In genomic region chr3:124809039-124809438, GRCh38 we compare ENCODE assay signal across 14 cellular contexts.
DNase-seq lines count a peak whose midpoint lies in the region; ATAC-seq and TF ChIP-seq lines count a peak whose summit lies in the region.
"Had no signal": no experiment of that assay in that cellular context is flagged by ENCODE, and none has a peak within 500 bp of the region (broad histone marks: within the 10 kb centered on the region; RNA-seq: fewer than 3 reads in every experiment).

No MANE protein-coding gene starts in this region.

- H3K14ac ChIP-seq in H9 (ENCODE audit: insufficient read depth, low read length) = no peak overlapping the region

- no peak for TF ChIP-seq CTCF in H9 (conservative IDR thresholded peaks at IDR 0.05)
- TF ChIP-seq CTCF in WTC11 (IDR thresholded peaks at IDR 0.05) = no peak
- TF ChIP-seq CTCF in parathyroid adenoma (IDR thresholded peaks at IDR 0.05) = no peak
- TF ChIP-seq CTCF in thoracic aorta (IDR thresholded peaks at IDR 0.05) = no peak

- no peak overlapping the region for H3K4ac ChIP-seq in H9 (ENCODE audit: low read depth, low read length)

- no peaks in the 10 kb centered on the region for H3K27me3 Mint-ChIP-seq in H9 (ENCODE audit: low read depth)
- no peaks in the 10 kb centered on the region for H3K27me3 Mint-ChIP-seq in WTC11 (ENCODE audit: low read depth)

- H2BK20ac ChIP-seq in H9 (ENCODE audit: low read depth, low read length, poor library complexity, severe bottlenecking) = no peak overlapping the region

- H3K9me3 Mint-ChIP-seq in H9 (no peaks in the 10 kb centered on the region), WTC11 (no peaks in the 10 kb centered on the region)
- H3K9me3 Mint-ChIP-seq: CD8-positive, alpha-beta T cell had no signal

- no peak overlapping the region for H3K18ac ChIP-seq in H9 (ENCODE audit: insufficient read length, low read depth, low read length)

- H2AK5ac ChIP-seq in H9 (ENCODE audit: insufficient read length, low read length) = no peak overlapping the region

- H3K23me2 ChIP-seq in H9 (ENCODE audit: insufficient read length, low read depth, low read length, poor library complexity, severe bottlenecking) = no peaks in the 10 kb centered on the region

- no peak overlapping the region for H4K5ac ChIP-seq in H9 (ENCODE audit: insufficient read length, low read depth, low read length)

- H3T11ph ChIP-seq in H9 (ENCODE audit: low read length) = no peak overlapping the region

- H2BK5ac ChIP-seq in H9 (ENCODE audit: insufficient read length, low read length) = no peak overlapping the region

- H3K27ac Mint-ChIP-seq in H9 = peak overlapping the region in 2 of 3 experiments; percentile 54 to 69; a peak in 4 of 7 replicates
- H3K27ac Mint-ChIP-seq in WTC11 = peak overlapping the region; percentile 47; the same call in 1 of the 2 replicates
- H3K27ac Mint-ChIP-seq: CD8-positive, alpha-beta T cell had no signal

- H3K27ac ChIP-seq in H9 (ENCODE audit: insufficient read length, low read depth, low read length) (no peak overlapping the region), parathyroid adenoma (peak overlapping the region; percentile 13), thoracic aorta (peak overlapping the region; percentile 66 to 96)

- no peak overlapping the region for H4K91ac ChIP-seq in H9 (ENCODE audit: insufficient read length, low read depth, low read length)

- H3K4me3 Mint-ChIP-seq in H9 (no peak overlapping the region), WTC11 (no peak overlapping the region)
- H3K4me3 Mint-ChIP-seq: CD8-positive, alpha-beta T cell had no signal

- H3K4me3 ChIP-seq in parathyroid adenoma (ENCODE audit: low read depth, low read length) (no peak overlapping the region), thoracic aorta (no peak overlapping the region)
- H3K4me3 ChIP-seq: HAP-1 had no signal

- H2BK120ac ChIP-seq in H9 (ENCODE audit: low read depth, low read length, poor library complexity, severe bottlenecking) = no peak overlapping the region

- no peak overlapping the region for H3K4me2 ChIP-seq in H9 (ENCODE audit: insufficient read depth, insufficient read length, low read length)
- H3K4me2 ChIP-seq in parathyroid adenoma (ENCODE audit: low read length) = no peak overlapping the region

- no peak overlapping the region for H2BK12ac ChIP-seq in H9 (ENCODE audit: insufficient read length, low read depth, low read length)

- no peak overlapping the region for H3K56ac ChIP-seq in H9 (ENCODE audit: insufficient read length, low read depth, low read length)

- no peak overlapping the region for H2BK15ac ChIP-seq in H9 (ENCODE audit: low read depth, low read length)

- no peak overlapping the region for H3K9ac ChIP-seq in H9 (ENCODE audit: extremely low read depth, insufficient read length, low read length)
- H3K9ac ChIP-seq in parathyroid adenoma = no peak overlapping the region

- ATAC-seq in WTC11 (no peak), thoracic aorta (ENCODE audit: insufficient number of reproducible peaks, low FRiP score, low read depth) (no peak)
- ATAC-seq: CD8-positive, alpha-beta T cell had no signal

- WGBS in H9 (ENCODE audit: extremely low coverage, insufficient read length, low lambda C conversion rate) = no CpG with 5 or more reads among the region's 3 CpGs

- H3K23ac ChIP-seq in H9 (ENCODE audit: insufficient read length, low read depth, low read length) = no peak overlapping the region

- no peaks in the 10 kb centered on the region for H3K79me1 ChIP-seq in H9 (ENCODE audit: insufficient read depth, low read depth, low read length, poor library complexity, severe bottlenecking)

- H3K4me1 Mint-ChIP-seq in H9 (peaks cover 0 to 6% of the 10 kb centered on the region in 2 experiments; a peak in 1 of 4 replicates), WTC11 (0 out of 2 replicates have a peak, but pooled peaks cover 3% of the 10 kb centered on the region)

- CTCF ChIA-PET in WTC11 (lab: Charles Lee) = interaction anchor here (1.2 to 2.3 kb wide), 3 partner anchors 19 to 92 kb away, joined by 3 to 7 read pairs (median 6); no protein-coding TSS in a partner anchor

- no peaks in the 10 kb centered on the region; the same call in 1 of the 2 replicates for H3K79me2 ChIP-seq in H9 (ENCODE audit: insufficient read depth, low read length)
- H3K79me2 ChIP-seq in parathyroid adenoma = no peaks in the 10 kb centered on the region

- POLR2A ChIA-PET in WTC11 (lab: Charles Lee) = interaction anchor here (0.6 kb wide), 1 partner anchor 135 kb away, joined by 3 read pairs; no protein-coding TSS in a partner anchor

- H3K4me1 ChIP-seq in H9 (ENCODE audit: insufficient read depth, low read length) = no peaks in the 10 kb centered on the region
- H3K4me1 ChIP-seq in parathyroid adenoma = peaks cover 30% of the 10 kb centered on the region
- peaks cover 39 to 59% of the 10 kb centered on the region in 2 donors for H3K4me1 ChIP-seq in thoracic aorta (ENCODE audit: control insufficient read depth in 1 of 2, low read depth in 2 of 2)

- peaks cover 11 to 57% (median 16%) of the 10 kb centered on the region in 3 experiments; a peak in 6 of 7 replicates for H3K36me3 Mint-ChIP-seq in H9 (ENCODE audit: insufficient read depth in 1 of 3, low read depth in 3 of 3)
- peaks cover 44% of the 10 kb centered on the region for H3K36me3 Mint-ChIP-seq in WTC11
- H3K36me3 Mint-ChIP-seq: CD8-positive, alpha-beta T cell had no signal

- H3K27me3 ChIP-seq in H9 (ENCODE audit: insufficient read depth, low read length) = no peaks in the 10 kb centered on the region
- no peaks in the 10 kb centered on the region for H3K27me3 ChIP-seq in parathyroid adenoma (ENCODE audit: control insufficient read depth, insufficient read depth, low read length)
- no peaks in the 10 kb centered on the region for H3K27me3 ChIP-seq in thoracic aorta (replicated peaks; ENCODE audit: insufficient read depth)

- H3K36me3 ChIP-seq in parathyroid adenoma (ENCODE audit: control insufficient read depth, insufficient read depth, low read length) (no peaks in the 10 kb centered on the region), thoracic aorta (peaks cover 24% of the 10 kb centered on the region)
- H3K36me3 ChIP-seq: HAP-1 had no signal

- no peaks in the 10 kb centered on the region for H4K20me1 ChIP-seq in H9 (ENCODE audit: control insufficient read depth, insufficient read depth, insufficient read length)

- H2AFZ ChIP-seq in H9 (ENCODE audit: low read length) (no peak overlapping the region), parathyroid adenoma (no peak overlapping the region)

- H4K8ac ChIP-seq in H9 (replicated peaks; ENCODE audit: insufficient read length, low read depth, low read length) = no peak overlapping the region

- DNase-seq in H9 = no peak
- no peak for DNase-seq in WTC11 (ENCODE audit: low spot score)
- no peak for DNase-seq in thoracic aorta (ENCODE audit: low spot score)
- no peak for DNase-seq in retina
- DNase-seq in midbrain (lab: John Stamatoyannopoulos, UW) = no peak
- no peak for DNase-seq in EL
- DNase-seq: CD8-positive, alpha-beta T cell; NCI-H1417; NCI-H1930; NCI-H446; NCI-H69; SHP77 had no signal

- no peaks in the 10 kb centered on the region for H3K9me3 ChIP-seq in H9 (ENCODE audit: control insufficient read depth, low read depth, low read length)
- H3K9me3 ChIP-seq in parathyroid adenoma (ENCODE audit: control insufficient read depth, low read length) = no peaks in the 10 kb centered on the region
- H3K9me3 ChIP-seq in thoracic aorta = no peaks in the 10 kb centered on the region
- H3K9me3 ChIP-seq: HAP-1 had no signal

TF ChIP-seq in WTC11, 78 proteins besides CTCF, POLR2A, EP300 and RAD21 (continues in another document):
- TF ChIP-seq OVOL2 (CRISPR knock-in tag; IDR thresholded peaks at IDR 0.05; ENCODE audit: borderline replicate concordance) (no peak), CDX4 (CRISPR knock-in tag; IDR thresholded peaks at IDR 0.05; ENCODE audit: borderline replicate concordance) (no peak), JAZF1 (CRISPR knock-in tag; IDR thresholded peaks at IDR 0.05) (no peak), ZNF138 (CRISPR knock-in tag; conservative IDR thresholded peaks at IDR 0.05) (no peak), PREB (CRISPR knock-in tag; IDR thresholded peaks at IDR 0.05; ENCODE audit: borderline replicate concordance) (no peak)
- TF ChIP-seq, protein P1, sequence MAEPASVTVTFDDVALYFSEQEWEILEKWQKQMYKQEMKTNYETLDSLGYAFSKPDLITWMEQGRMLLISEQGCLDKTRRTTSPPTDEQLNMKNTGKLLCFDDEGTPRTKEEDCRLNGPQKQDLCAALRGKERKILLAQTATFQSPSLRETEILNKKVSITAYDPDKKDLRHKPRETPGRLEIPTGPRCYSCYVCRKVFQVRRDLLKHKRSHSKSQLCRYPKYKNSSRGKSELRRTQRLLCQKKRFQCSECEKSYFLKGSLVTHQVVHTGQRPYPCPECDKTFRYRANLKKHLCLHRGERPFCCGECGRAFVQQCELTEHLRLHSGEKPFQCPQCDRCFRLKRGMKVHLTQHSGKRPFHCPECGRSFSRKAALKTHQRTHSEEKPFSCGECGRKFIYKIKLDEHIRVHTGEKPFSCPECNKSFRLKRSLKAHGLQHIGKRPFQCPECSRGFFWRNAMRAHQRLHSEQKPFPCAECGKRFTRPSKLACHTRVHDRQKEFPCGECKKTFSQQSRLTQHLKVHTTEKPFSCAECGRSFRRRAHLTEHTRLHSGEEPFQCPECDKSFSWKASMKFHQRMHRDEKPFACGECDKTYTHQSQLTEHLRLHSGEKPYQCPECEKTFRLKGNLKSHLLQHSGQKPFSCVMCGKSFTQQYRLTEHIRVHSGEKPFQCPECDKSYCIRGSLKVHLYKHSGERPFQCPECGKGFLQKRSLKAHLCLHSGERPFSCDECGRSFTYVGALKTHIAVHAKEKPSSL (CRISPR knock-in tag; conservative IDR thresholded peaks at IDR 0.05) = no peak
